ENCODE assay signal across 10 cellular contexts in genomic region chr7:29884399-29885272, GRCh38.
DNase-seq lines count a peak whose midpoint lies in the region; ATAC-seq and TF ChIP-seq lines count a peak whose summit lies in the region.
"Had no signal": no experiment of that assay in that cellular context is flagged by ENCODE, and none has a peak within 500 bp of the region (broad histone marks: within the 10 kb centered on the region; RNA-seq: fewer than 3 reads in every experiment).

No MANE protein-coding gene starts in this region.

- H3K4me1 ChIP-seq in GM23338 (ENCODE audit: insufficient read depth) (peaks cover 24% of the 10 kb centered on the region), esophagus muscularis mucosa (peaks cover 3 to 23% (median 17%) of the 10 kb centered on the region in 4 donors)

- H3K4me3 Mint-ChIP-seq in GM23338 (peak overlapping the region; percentile 85), progenitor cell of endocrine pancreas (ENCODE audit: low read depth) (peak overlapping the region; percentile 67), endothelial cell (ENCODE audit: unreplicated experiment) (no peak overlapping the region)

- peak in 1 of 2 experiments; percentile 30; a peak in 1 of 4 replicates for TF ChIP-seq CTCF in GM23338 (conservative IDR thresholded peaks at IDR 0.05; ENCODE audit: low read depth in 2 of 2)
- TF ChIP-seq CTCF in esophagus muscularis mucosa (IDR thresholded peaks at IDR 0.05) = no peak
- TF ChIP-seq CTCF in progenitor cell of endocrine pancreas (IDR thresholded peaks at IDR 0.05; ENCODE audit: unreplicated experiment) = peak; percentile 46
- no peak for TF ChIP-seq CTCF in endothelial cell (IDR thresholded peaks at IDR 0.05; ENCODE audit: unreplicated experiment)
- no peak for TF ChIP-seq CTCF in GM13977 (IDR thresholded peaks at IDR 0.05; ENCODE audit: extremely low read depth, insufficient read depth, missing control alignments)

- H3K4me3 ChIP-seq in GM23338 (peak overlapping the region; percentile 62), esophagus muscularis mucosa (peak overlapping the region; percentile 49 to 55 (median 51))

- H3K27me3 Mint-ChIP-seq in GM23338 (ENCODE audit: insufficient read depth, low read depth, poor library complexity) (peaks cover 8% of the 10 kb centered on the region), progenitor cell of endocrine pancreas (peaks cover 10% of the 10 kb centered on the region), endothelial cell (ENCODE audit: unreplicated experiment) (peaks cover 7% of the 10 kb centered on the region)

- no peak for TF ChIP-seq POLR2A in esophagus muscularis mucosa (IDR thresholded peaks at IDR 0.05; ENCODE audit: low read depth)

- intact Hi-C loops in esophagus muscularis mucosa (cut with DNase I) = no loop called here

- WGBS in esophagus muscularis mucosa = 51% methylated on average over 24 of the region's 28 CpGs

- H3K27me3 ChIP-seq in GM23338 (ENCODE audit: insufficient read depth) (no peaks in the 10 kb centered on the region), esophagus muscularis mucosa (no peaks in the 10 kb centered on the region)

- DNase-seq in GM23338 (ENCODE audit: low spot score) (peak; percentile 84), NCI-H526 treated with DMSO at 0.1 percent for 48 hours (lab: John Stamatoyannopoulos, UW) (peak; percentile 25), esophagus muscularis mucosa (ENCODE audit: extremely low spot score) (peak; percentile 90), progenitor cell of endocrine pancreas (ENCODE audit: low spot score, unreplicated experiment) (peak; percentile 47), endothelial cell (ENCODE audit: low spot score) (no peak), LoVo (ENCODE audit: low spot score) (no peak), GM13977 (ENCODE audit: low spot score) (no peak)
- DNase-seq: hypothalamus; stimulated activated CD4-positive, alpha-beta T cell treated with anti-CD3 and anti-CD28 coated beads, Interleukin-4, amount 100 ng/mL, for 24 hours had no signal

- H3K27ac ChIP-seq in GM23338 (ENCODE audit: low read depth) (peak overlapping the region; percentile 16; the same call in 1 of the 2 replicates), esophagus muscularis mucosa (replicated peaks in 1 of 4) (no peak overlapping the region)

- H3K4me2 ChIP-seq in GM23338 = peak overlapping the region; percentile 85

- H3K36me3 Mint-ChIP-seq in GM23338 (ENCODE audit: low read depth) (no peaks in the 10 kb centered on the region; the same call in 2 of the 3 replicates), progenitor cell of endocrine pancreas (ENCODE audit: insufficient read depth) (peaks cover 1% of the 10 kb centered on the region), endothelial cell (ENCODE audit: low read depth, unreplicated experiment) (peaks cover 3% of the 10 kb centered on the region)

- ATAC-seq in GM23338 = peak; percentile 74
- ATAC-seq in HG03095 (IDR thresholded peaks at IDR 0.05; ENCODE audit: unreplicated experiment) = no peak

- H3K9me2 ChIP-seq in GM23338 (ENCODE audit: insufficient read depth) = no peaks in the 10 kb centered on the region

- 0 out of 2 replicates have a peak, but pooled peaks cover 4% of the 10 kb centered on the region for H3F3A ChIP-seq in GM23338 (replicated peaks; ENCODE audit: low read depth)

- H3K9me3 Mint-ChIP-seq in GM23338 = no peaks in the 10 kb centered on the region
- H3K9me3 Mint-ChIP-seq in progenitor cell of endocrine pancreas (ENCODE audit: low read depth) = no peaks in the 10 kb centered on the region
- H3K9me3 Mint-ChIP-seq in endothelial cell (ENCODE audit: unreplicated experiment) = no peaks in the 10 kb centered on the region

- peak overlapping the region; percentile 85; the same call in 1 of the 2 replicates for H3K27ac Mint-ChIP-seq in GM23338
- H3K27ac Mint-ChIP-seq in progenitor cell of endocrine pancreas = peak overlapping the region; percentile 25
- no peak overlapping the region for H3K27ac Mint-ChIP-seq in endothelial cell (ENCODE audit: unreplicated experiment)

- in situ Hi-C loops in GM13977 (cut with MboI; ENCODE audit: low pct_unique_long_range_greater_than_20kb, low sequenced_read_pairs, unreplicated experiment) = loop anchor here (10.0 kb wide), 1 partner anchor 180 kb away; no protein-coding TSS in a partner anchor

- TF ChIP-seq EP300 in esophagus muscularis mucosa (IDR thresholded peaks at IDR 0.05) = no peak

- peak overlapping the region; percentile 94; the same call in 1 of the 2 replicates for H2AFZ ChIP-seq in GM23338

- H3K9me3 ChIP-seq in esophagus muscularis mucosa = no peaks in the 10 kb centered on the region

- peaks cover 32% of the 10 kb centered on the region for H3K4me1 Mint-ChIP-seq in GM23338
- H3K4me1 Mint-ChIP-seq in progenitor cell of endocrine pancreas (ENCODE audit: low read depth) = no peaks in the 10 kb centered on the region
- peaks cover 2% of the 10 kb centered on the region for H3K4me1 Mint-ChIP-seq in endothelial cell (ENCODE audit: unreplicated experiment)

- H3K36me3 ChIP-seq in GM23338 (ENCODE audit: insufficient read depth) (peaks cover 5% of the 10 kb centered on the region; the same call in 1 of the 2 replicates), esophagus muscularis mucosa (no peaks in the 10 kb centered on the region)

- H3K79me2 ChIP-seq in GM23338 (replicated peaks; ENCODE audit: insufficient read depth) = peaks cover 7% of the 10 kb centered on the region; the same call in 1 of the 2 replicates

- no peaks in the 10 kb centered on the region for H4K20me1 ChIP-seq in GM23338 (replicated peaks; ENCODE audit: insufficient read depth)

TF ChIP-seq in GM23338, 12 proteins besides CTCF, POLR2A, EP300 and RAD21 (continues in another document):
- TF ChIP-seq STAT1 (IDR thresholded peaks at IDR 0.05; ENCODE audit: unreplicated experiment) = no peak
- no peak for TF ChIP-seq ZNF462 (CRISPR knock-in tag; IDR thresholded peaks at IDR 0.05)
- no peak for TF ChIP-seq CREB1 (CRISPR knock-in tag; IDR thresholded peaks at IDR 0.05; ENCODE audit: low read depth)
- no peak for TF ChIP-seq ZNF331 (CRISPR knock-in tag; IDR thresholded peaks at IDR 0.05; ENCODE audit: low read depth)
- TF ChIP-seq EZH2 (IDR thresholded peaks at IDR 0.05; ENCODE audit: low read depth, unreplicated experiment) = no peak
- no peak for TF ChIP-seq EZH2phosphoT487 (IDR thresholded peaks at IDR 0.05; ENCODE audit: unreplicated experiment)
- no peak for TF ChIP-seq NANOG (IDR thresholded peaks at IDR 0.05; ENCODE audit: borderline replicate concordance)

Comparison
In these comparisons a context has a peak if more than half of its experiments do, and no peak if none do; other contexts are left out.
1. DNase-seq: peak in GM23338 (single experiment), NCI-H526 treated with DMSO at 0.1 percent for 48 hours (single experiment), esophagus muscularis mucosa (single experiment) and progenitor cell of endocrine pancreas (single experiment); none in endothelial cell (single experiment), LoVo (single experiment) and GM13977 (single experiment).